ENCODE assay signal across 11 cellular contexts in the genomic region with DNA sequence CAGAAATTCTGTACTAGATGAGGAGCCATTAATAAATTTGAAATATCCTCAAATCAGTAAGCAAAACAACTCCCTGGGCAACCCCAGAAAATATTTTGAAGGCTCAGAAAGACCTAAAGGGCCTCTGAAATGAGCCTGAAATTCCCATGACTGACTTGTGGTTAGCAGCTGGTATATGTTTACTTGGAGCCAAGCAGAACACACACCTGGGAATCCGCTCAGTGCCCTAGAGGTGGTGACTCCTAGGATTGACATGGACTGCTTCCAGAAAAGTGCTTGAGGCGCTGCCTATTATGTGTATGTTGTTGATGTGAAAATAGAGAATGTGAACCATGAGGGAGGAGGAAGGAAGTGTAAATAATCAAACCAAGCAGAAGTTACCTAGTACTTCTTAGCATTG. TPM values are rescaled to one million over a fixed set of nuclear protein-coding genes. Genes with fewer than 3 reads are reported as not detected.
DNase-seq lines count a peak whose midpoint lies in the region; ATAC-seq, FAIRE-seq and TF ChIP-seq lines count a peak whose summit lies in the region.
"Had no signal": no experiment of that assay in that cellular context is flagged by ENCODE, and none has a peak within 500 bp of the region (broad histone marks: within the 10 kb centered on the region; RNA-seq: fewer than 3 reads in every experiment).

No MANE protein-coding gene starts in this region.

- H3K36me3 ChIP-seq in RWPE2 (ENCODE audit: low read depth) = no peaks in the 10 kb centered on the region

- FAIRE-seq in GM12892 (lab: Jason Lieb, UNC) = no peak

- H3K4me3 ChIP-seq in RWPE2 (ENCODE audit: severe bottlenecking) = no peak overlapping the region

- no peak for TF ChIP-seq POLR2A in GM12892 (IDR thresholded peaks at IDR 0.05; ENCODE audit: low read depth, low read length)

- DNase-seq in ELF-1 (ENCODE audit: low read depth, low spot score) (peak; percentile 87), NCI-H2107 (lab: John Stamatoyannopoulos, UW) (peak; percentile 48), RWPE2 (ENCODE audit: low spot score) (peak; percentile 80), kidney tubule cell (ENCODE audit: low spot score) (peak; percentile 93), GM12892 (ENCODE audit: insufficient read length) (no peak), posterior cingulate gyrus (no peak)
- DNase-seq: activated CD4-positive, alpha-beta memory T cell treated with anti-CD3 and anti-CD28 coated beads for 36 hours; C1 segment of cervical spinal cord had no signal

- no peaks in the 10 kb centered on the region for H3K9me3 ChIP-seq in RWPE2 (ENCODE audit: severe bottlenecking)

- H3K4me1 ChIP-seq in RWPE2 (ENCODE audit: insufficient read depth, poor library complexity, severe bottlenecking) = peaks cover 32% of the 10 kb centered on the region

- intact Hi-C loops in posterior cingulate gyrus (cut with DNase I) = no loop called here

- peak overlapping the region; percentile 41 for H3K27ac ChIP-seq in RWPE2 (ENCODE audit: poor library complexity, severe bottlenecking)
- H3K27ac ChIP-seq: KMS-11 had no signal

- no peaks in the 10 kb centered on the region for H3K27me3 ChIP-seq in RWPE2 (ENCODE audit: insufficient read depth, poor library complexity, severe bottlenecking)

- ATAC-seq in RWPE2 (ENCODE audit: low read depth) (peak; percentile 91), HG03354 (IDR thresholded peaks at IDR 0.05; ENCODE audit: poor library complexity, severe bottlenecking, unreplicated experiment) (no peak), GM18520 (IDR thresholded peaks at IDR 0.05; ENCODE audit: unreplicated experiment) (no peak)

- no peak for TF ChIP-seq CTCF in RWPE2 (IDR thresholded peaks at IDR 0.05; ENCODE audit: poor library complexity, severe bottlenecking)

RNA-seq across cellular contexts. Expression of a gene that starts 14.7 kb away (rescaled TPM):
- 10.1 TPM for polyA plus RNA-seq in GM12892 (2012; ENCODE audit: missing spikeins)

Comparison
In these comparisons a context has a peak if more than half of its experiments do, and no peak if none do; other contexts are left out.
1. DNase-seq: peak in ELF-1 (single experiment), NCI-H2107 (single experiment), RWPE2 (single experiment) and kidney tubule cell (single experiment); none in GM12892 (single experiment) and posterior cingulate gyrus (0 of 10).